ENCODE assay signal across 21 cellular contexts in the genomic region with DNA sequence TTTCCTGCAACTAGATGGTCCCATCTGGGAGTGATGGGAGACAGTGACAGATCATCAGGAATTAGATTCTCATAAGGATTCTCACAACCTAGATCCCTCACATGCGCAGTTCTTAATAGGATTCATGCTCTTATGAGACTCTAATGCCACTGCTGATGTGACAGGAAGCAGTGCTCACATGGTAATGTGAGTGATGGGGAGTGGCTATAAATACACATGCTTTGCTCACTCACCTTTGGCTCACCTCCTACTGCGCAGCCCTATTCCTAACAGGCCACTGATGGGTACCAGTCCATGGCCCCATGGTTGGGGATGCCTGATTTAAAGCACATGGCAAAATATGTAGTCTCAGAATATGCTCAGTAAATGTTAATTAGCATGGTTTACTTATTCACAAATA.
"Had no signal": no experiment of that assay in that cellular context is flagged by ENCODE, and none has a peak within 500 bp of the region (broad histone marks: within the 10 kb centered on the region; RNA-seq: fewer than 3 reads in every experiment).

No MANE protein-coding gene starts in this region.

- H3K9me3 Mint-ChIP-seq: activated B cell treated with CpG ODN at 0.5 μM for 24 hours; activated CD4-positive, alpha-beta T cell treated with anti-CD3 and anti-CD28 coated beads, Interleukin-2, amount 10 ng/mL, durations not matched to agents 24 days and 14 days; activated naive CD8-positive, alpha-beta T cell treated with anti-CD3 and anti-CD28 coated beads for 36 hours; naive B cell; stimulated activated naive B cell treated with anti-CD40 and anti-IgM and Interleukin-4, amounts not matched to agents 10 μg/mL and 1 μg/mL and 100 μg/mL, for 72 hours; T-helper 1 cell treated with Interleukin-12 subunit alpha and Interleukin-12 subunit beta and Interleukin-4 antibody, amounts not matched to agents 30 μg/mL and 1 μg/mL, for 36 hours had no signal

- H3K4me3 Mint-ChIP-seq: activated B cell treated with CpG ODN at 0.5 μM for 24 hours; activated CD4-positive, alpha-beta T cell treated with anti-CD3 and anti-CD28 coated beads, Interleukin-2, amount 10 ng/mL, durations not matched to agents 24 days and 14 days; activated naive CD8-positive, alpha-beta T cell treated with anti-CD3 and anti-CD28 coated beads for 36 hours; naive B cell; stimulated activated naive B cell treated with anti-CD40 and anti-IgM and Interleukin-4, amounts not matched to agents 10 μg/mL and 1 μg/mL and 100 μg/mL, for 72 hours; T-helper 1 cell treated with Interleukin-12 subunit alpha and Interleukin-12 subunit beta and Interleukin-4 antibody, amounts not matched to agents 30 μg/mL and 1 μg/mL, for 36 hours had no signal

- DNase-seq: activated B cell treated with CpG ODN at 0.5 μM for 24 hours; activated CD4-positive, alpha-beta T cell treated with anti-CD3 and anti-CD28 coated beads, Interleukin-2, amount 10 ng/mL, durations not matched to agents 24 days and 14 days; activated naive CD8-positive, alpha-beta T cell treated with anti-CD3 and anti-CD28 coated beads for 36 hours; activated T-cell treated with anti-CD3 and anti-CD28 coated beads, Interleukin-2, amount 50 U/mL, for 1 hour; central memory CD4-positive, alpha-beta T cell; effector memory CD4-positive, alpha-beta T cell; foreskin melanocyte; glutamatergic neuron; kidney glomerular epithelial cell; left lung; naive B cell; stimulated activated CD4-positive, alpha-beta T cell treated with anti-CD3 and anti-CD28 coated beads, Interleukin-15, amount 100 ng/mL, for 24 hours; stimulated activated CD4-positive, alpha-beta T cell treated with anti-CD3 and anti-CD28 coated beads, Interleukin-2, amount 100 ng/mL, for 48 hours; stimulated activated CD8-positive, alpha-beta memory T cell treated with anti-CD3 and anti-CD28 coated beads, Interleukin-4, amount 100 ng/mL, for 48 hours; stimulated activated naive B cell treated with anti-CD40 and anti-IgM and Interleukin-4, amounts not matched to agents 10 μg/mL and 1 μg/mL and 100 μg/mL, for 72 hours; T1000; upper lobe of right lung had no signal

- H3K36me3 Mint-ChIP-seq: activated naive CD8-positive, alpha-beta T cell treated with anti-CD3 and anti-CD28 coated beads for 36 hours; naive B cell; stimulated activated naive B cell treated with anti-CD40 and anti-IgM and Interleukin-4, amounts not matched to agents 10 μg/mL and 1 μg/mL and 100 μg/mL, for 72 hours had no signal

- H3K4me3 ChIP-seq: hepatocyte, left lung, lung, thoracic aorta, upper lobe of right lung had no signal

- H3K27ac ChIP-seq: hepatocyte, left lung, thoracic aorta, upper lobe of right lung had no signal

- H3K9me3 ChIP-seq: left lung, thoracic aorta, upper lobe of right lung had no signal

- H3K27ac Mint-ChIP-seq: activated B cell treated with CpG ODN at 0.5 μM for 24 hours; activated CD4-positive, alpha-beta T cell treated with anti-CD3 and anti-CD28 coated beads, Interleukin-2, amount 10 ng/mL, durations not matched to agents 24 days and 14 days; activated naive CD8-positive, alpha-beta T cell treated with anti-CD3 and anti-CD28 coated beads for 36 hours; naive B cell; stimulated activated naive B cell treated with anti-CD40 and anti-IgM and Interleukin-4, amounts not matched to agents 10 μg/mL and 1 μg/mL and 100 μg/mL, for 72 hours; T-helper 1 cell treated with Interleukin-12 subunit alpha and Interleukin-12 subunit beta and Interleukin-4 antibody, amounts not matched to agents 30 μg/mL and 1 μg/mL, for 36 hours had no signal

- H3K27me3 ChIP-seq: hepatocyte, left lung, upper lobe of right lung had no signal

- H3K4me1 ChIP-seq: upper lobe of right lung had no signal

- H3K36me3 ChIP-seq: left lung, thoracic aorta, upper lobe of right lung had no signal

- H3K27me3 Mint-ChIP-seq: activated naive CD8-positive, alpha-beta T cell treated with anti-CD3 and anti-CD28 coated beads for 36 hours had no signal
